Comparison of ENCODE assay signal across 9 cellular contexts in the genomic region with DNA sequence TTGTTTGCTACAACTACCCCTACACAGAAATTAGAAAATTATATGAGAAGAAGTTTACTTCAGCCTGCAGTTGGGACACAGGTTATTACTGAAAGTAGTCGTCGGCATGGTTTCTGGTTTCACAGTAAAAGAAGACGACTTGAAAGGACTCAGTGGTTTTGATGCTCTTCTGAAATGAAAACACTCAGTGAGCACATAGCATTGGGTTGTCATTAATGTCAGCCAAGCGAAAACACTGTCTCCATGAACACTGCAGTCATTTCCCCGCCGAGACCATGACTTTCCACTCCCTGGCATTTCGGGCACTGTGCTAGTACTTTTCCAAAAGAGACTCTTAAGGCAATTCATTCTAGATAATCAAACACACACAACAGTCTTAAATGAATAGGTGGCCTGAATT.
DNase-seq lines count a peak whose midpoint lies in the region; ATAC-seq and TF ChIP-seq lines count a peak whose summit lies in the region.
"Had no signal": no experiment of that assay in that cellular context is flagged by ENCODE, and none has a peak within 500 bp of the region (broad histone marks: within the 10 kb centered on the region; RNA-seq: fewer than 3 reads in every experiment).

No MANE protein-coding gene starts in this region.

- intact Hi-C loops in sciatic nerve (cut with DNase I) (no loop called here), left lung (cut with DNase I) (no loop called here)

- H3K4me1 ChIP-seq in left lung, result no peaks in the 10 kb centered on the region

- CTCF ChIA-PET in activated CD8-positive, alpha-beta memory T cell treated with anti-CD3 and anti-CD28 coated beads, Interleukin-2, amount 10 ng/mL, durations not matched to agents 7 days and 5 days (lab: Charles Lee), result interaction anchor here (1.2 to 7.1 kb wide), 6 partner anchors 27 to 189 kb away, joined by 3 to 49 read pairs (median 7); no protein-coding TSS in a partner anchor

- no peaks in the 10 kb centered on the region for H3K9me3 Mint-ChIP-seq in activated CD8-positive, alpha-beta memory T cell treated with anti-CD3 and anti-CD28 coated beads, Interleukin-2, amount 10 ng/mL, durations not matched to agents 7 days and 5 days (ENCODE audit: low read depth)
- H3K9me3 Mint-ChIP-seq in endothelial cell (ENCODE audit: unreplicated experiment), result no peaks in the 10 kb centered on the region

- peaks cover 27% of the 10 kb centered on the region for H3K36me3 Mint-ChIP-seq in activated CD8-positive, alpha-beta memory T cell treated with anti-CD3 and anti-CD28 coated beads, Interleukin-2, amount 10 ng/mL, durations not matched to agents 7 days and 5 days
- no peaks in the 10 kb centered on the region for H3K36me3 Mint-ChIP-seq in endothelial cell (ENCODE audit: low read depth, unreplicated experiment)

- ATAC-seq in GM19025 (IDR thresholded peaks at IDR 0.05; ENCODE audit: low read depth, unreplicated experiment) (peak; percentile 79), HG03060 (IDR thresholded peaks at IDR 0.05; ENCODE audit: low read depth, unreplicated experiment) (peak; percentile 45), sciatic nerve (no peak), left lung (no peak)
- peak; percentile 63 for ATAC-seq in activated CD8-positive, alpha-beta memory T cell treated with anti-CD3 and anti-CD28 coated beads, Interleukin-2, amount 10 ng/mL, durations not matched to agents 7 days and 5 days
- ATAC-seq: K562 had no signal

- H3K4me3 Mint-ChIP-seq in activated CD8-positive, alpha-beta memory T cell treated with anti-CD3 and anti-CD28 coated beads, Interleukin-2, amount 10 ng/mL, durations not matched to agents 7 days and 5 days, result peak overlapping the region; percentile 70
- H3K4me3 Mint-ChIP-seq in endothelial cell (ENCODE audit: unreplicated experiment), result no peak overlapping the region

- H3K27ac ChIP-seq in left lung, result no peak overlapping the region

- H3K27me3 ChIP-seq in left lung, result no peaks in the 10 kb centered on the region

- H3K4me3 ChIP-seq in left lung, result no peak overlapping the region
- H3K4me3 ChIP-seq: K562 had no signal

- no peak for TF ChIP-seq CTCF in endothelial cell (IDR thresholded peaks at IDR 0.05; ENCODE audit: unreplicated experiment)
- no peak for TF ChIP-seq CTCF in left lung (IDR thresholded peaks at IDR 0.05)

- H3K9me3 ChIP-seq in left lung, result no peaks in the 10 kb centered on the region

- no peaks in the 10 kb centered on the region for H3K36me3 ChIP-seq in left lung

- H3K27ac Mint-ChIP-seq in activated CD8-positive, alpha-beta memory T cell treated with anti-CD3 and anti-CD28 coated beads, Interleukin-2, amount 10 ng/mL, durations not matched to agents 7 days and 5 days, result peak overlapping the region; percentile 96
- no peak overlapping the region for H3K27ac Mint-ChIP-seq in endothelial cell (ENCODE audit: unreplicated experiment)

- H3K27me3 Mint-ChIP-seq in activated CD8-positive, alpha-beta memory T cell treated with anti-CD3 and anti-CD28 coated beads, Interleukin-2, amount 10 ng/mL, durations not matched to agents 7 days and 5 days, result no peaks in the 10 kb centered on the region
- peaks cover 3% of the 10 kb centered on the region for H3K27me3 Mint-ChIP-seq in endothelial cell (ENCODE audit: unreplicated experiment)

- peaks cover 96% of the 10 kb centered on the region for H3K4me1 Mint-ChIP-seq in activated CD8-positive, alpha-beta memory T cell treated with anti-CD3 and anti-CD28 coated beads, Interleukin-2, amount 10 ng/mL, durations not matched to agents 7 days and 5 days
- H3K4me1 Mint-ChIP-seq in endothelial cell (ENCODE audit: unreplicated experiment), result no peaks in the 10 kb centered on the region

- DNase-seq in activated CD8-positive, alpha-beta memory T cell treated with anti-CD3 and anti-CD28 coated beads, Interleukin-2, amount 10 ng/mL, durations not matched to agents 7 days and 5 days, result peak; percentile 75
- peak; percentile 49 to 64 for DNase-seq in stimulated activated CD4-positive, alpha-beta T cell treated with anti-CD3 and anti-CD28 coated beads, Interleukin-15, amount 100 ng/mL, for 48 hours (ENCODE audit: low read depth in 2 of 2)
- DNase-seq in sciatic nerve (ENCODE audit: low spot score), result no peak
- DNase-seq in endothelial cell (ENCODE audit: low spot score), result no peak
- DNase-seq in left lung, result no peak
- no peak for DNase-seq in midbrain (lab: John Stamatoyannopoulos, UW)

Comparison
In these comparisons a context has a peak if more than half of its experiments do, and no peak if none do; other contexts are left out.
1. ATAC-seq: peak in GM19025 (single experiment), HG03060 (single experiment) and activated CD8-positive, alpha-beta memory T cell treated with anti-CD3 and anti-CD28 coated beads, Interleukin-2, amount 10 ng/mL, durations not matched to agents 7 days and 5 days (single experiment); none in sciatic nerve (single experiment) and left lung (single experiment).
2. DNase-seq: peak in activated CD8-positive, alpha-beta memory T cell treated with anti-CD3 and anti-CD28 coated beads, Interleukin-2, amount 10 ng/mL, durations not matched to agents 7 days and 5 days (single experiment) and stimulated activated CD4-positive, alpha-beta T cell treated with anti-CD3 and anti-CD28 coated beads, Interleukin-15, amount 100 ng/mL, for 48 hours (2 of 2); none in sciatic nerve (single experiment), endothelial cell (single experiment), left lung (0 of 2) and midbrain (single experiment).